Comparison of ENCODE assay signal across 1 cellular context in genomic region chr5:178153530-178154340, GRCh38.
A peak's percentile ranks its signal among the peaks of the same experiment; 100 is the strongest.
TF ChIP-seq lines count a peak whose summit lies in the region.

TSS of gene NHP2 (minus strand) at chr5:178153885. CDS start at chr5:178153817, 68 bp downstream.

TF ChIP-seq in HepG2, 621 proteins besides CTCF, POLR2A, EP300 and RAD21 (continued from another document and continues in another):
- TF ChIP-seq ZNF800 (CRISPR knock-in tag; IDR thresholded peaks at IDR 0.05) = no peak
- no peak for TF ChIP-seq ARNT (IDR thresholded peaks at IDR 0.05)
- TF ChIP-seq CEBPB (IDR thresholded peaks at IDR 0.05; ENCODE audit: borderline replicate concordance, low read depth, low read length) = no peak
- TF ChIP-seq ETS1 (CRISPR knock-in tag; IDR thresholded peaks at IDR 0.05) = no peak
- TF ChIP-seq TRIM22 (IDR thresholded peaks at IDR 0.05) = no peak
- TF ChIP-seq ZNF407 (CRISPR knock-in tag; IDR thresholded peaks at IDR 0.05; ENCODE audit: not compliant biosample characterization) = peak; percentile 16
- TF ChIP-seq ZNF558 (CRISPR knock-in tag; IDR thresholded peaks at IDR 0.05; ENCODE audit: borderline replicate concordance) = 0 out of 2 replicates have a peak, but pooled peaks have one; percentile 64
- no peak for TF ChIP-seq DPF2 (CRISPR knock-in tag; IDR thresholded peaks at IDR 0.05; ENCODE audit: borderline replicate concordance, low read depth)
- peak; percentile 80 for TF ChIP-seq TARDBP (CRISPR knock-in tag; IDR thresholded peaks at IDR 0.05)
- TF ChIP-seq CENPT (CRISPR knock-in tag; IDR thresholded peaks at IDR 0.05; ENCODE audit: low read depth) = no peak
- TF ChIP-seq FOXM1 (CRISPR knock-in tag; IDR thresholded peaks at IDR 0.05) = no peak
- no peak for TF ChIP-seq ZNF280B (CRISPR knock-in tag; IDR thresholded peaks at IDR 0.05; ENCODE audit: borderline replicate concordance)
- TF ChIP-seq ZNF547 (CRISPR knock-in tag; IDR thresholded peaks at IDR 0.05) = no peak
- no peak for TF ChIP-seq ZNF770 (CRISPR knock-in tag; IDR thresholded peaks at IDR 0.05)
- peak; percentile 71 for TF ChIP-seq PHF8 (CRISPR knock-in tag; IDR thresholded peaks at IDR 0.05)
- no peak; the same call in none of the 2 replicates for TF ChIP-seq FOXK1 (CRISPR knock-in tag; IDR thresholded peaks at IDR 0.05; ENCODE audit: borderline replicate concordance, low read depth)
- TF ChIP-seq ZNF562 (CRISPR knock-in tag; IDR thresholded peaks at IDR 0.05; ENCODE audit: borderline replicate concordance) = no peak
- TF ChIP-seq ZNF18 (CRISPR knock-in tag; IDR thresholded peaks at IDR 0.05; ENCODE audit: insufficient replicate concordance) = peak; percentile 49
- TF ChIP-seq ZBED4 (CRISPR knock-in tag; IDR thresholded peaks at IDR 0.05; ENCODE audit: borderline replicate concordance) = peak; percentile 99
- TF ChIP-seq ZC3H13 (CRISPR knock-in tag; IDR thresholded peaks at IDR 0.05) = peak; percentile 46; the same call in 1 of the 2 replicates
- no peak for TF ChIP-seq GLI4 (CRISPR knock-in tag; IDR thresholded peaks at IDR 0.05; ENCODE audit: borderline replicate concordance)
- peak; percentile 32 to 46; a peak in 2 of 4 replicates for TF ChIP-seq HMGXB4 (CRISPR knock-in tag; IDR thresholded peaks at IDR 0.05; ENCODE audit: borderline replicate concordance in 1 of 2, low read depth in 1 of 2)
- TF ChIP-seq ZNF564 (CRISPR knock-in tag; IDR thresholded peaks at IDR 0.05) = no peak
- no peak for TF ChIP-seq ZFP37 (CRISPR knock-in tag; IDR thresholded peaks at IDR 0.05; ENCODE audit: borderline replicate concordance)
- TF ChIP-seq MTA3 (CRISPR knock-in tag; IDR thresholded peaks at IDR 0.05) = no peak
- no peak for TF ChIP-seq MIER2 (CRISPR knock-in tag; IDR thresholded peaks at IDR 0.05)
- TF ChIP-seq ZMAT3 (CRISPR knock-in tag; conservative IDR thresholded peaks at IDR 0.05) = peak; percentile 71; the same call in 1 of the 2 replicates
- TF ChIP-seq SMARCC2 (IDR thresholded peaks at IDR 0.05) = no peak
- peak; percentile 56; the same call in 1 of the 2 replicates for TF ChIP-seq CBFB (CRISPR knock-in tag; IDR thresholded peaks at IDR 0.05)
- TF ChIP-seq TEAD2 (CRISPR knock-in tag; IDR thresholded peaks at IDR 0.05) = no peak
- peak; percentile 58 for TF ChIP-seq ELF3 (CRISPR knock-in tag; IDR thresholded peaks at IDR 0.05)
- peak; percentile 19; the same call in 1 of the 2 replicates for TF ChIP-seq FOXK2 (IDR thresholded peaks at IDR 0.05)
